8 cellular contexts compared by ENCODE assay signal in the genomic region with DNA sequence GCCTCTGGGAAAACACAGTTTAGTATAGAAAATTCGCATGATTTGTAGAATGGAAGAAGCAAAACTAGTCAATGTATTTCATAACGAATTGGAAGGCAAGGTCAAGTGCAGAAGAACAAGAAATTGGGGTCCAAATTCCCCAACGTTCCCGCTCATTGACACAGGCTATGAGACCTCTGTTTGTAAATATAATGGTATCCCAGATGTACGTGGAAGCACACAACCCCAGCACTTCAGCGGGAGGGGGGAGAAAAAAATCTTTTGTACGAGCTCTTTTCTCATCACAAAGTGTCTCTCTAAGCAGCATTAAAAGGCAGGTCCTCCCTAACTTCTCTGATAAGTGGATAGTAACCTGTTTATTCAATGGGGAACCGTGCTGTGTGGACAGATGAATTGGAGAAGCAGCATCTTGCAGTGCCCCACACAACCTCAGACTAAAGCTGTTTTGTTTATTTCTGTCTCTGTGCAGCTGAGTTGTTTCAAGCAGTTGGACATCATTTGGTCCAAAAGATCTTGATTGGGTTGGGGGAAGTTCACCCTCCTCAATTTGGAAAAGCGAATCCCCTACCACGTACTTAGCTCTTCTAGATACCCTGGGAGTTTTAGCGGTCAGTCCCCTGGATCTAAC. TPM values are rescaled to one million over a fixed set of nuclear protein-coding genes. Genes with fewer than 3 reads are reported as not detected.
A peak's percentile ranks its signal among the peaks of the same experiment; 100 is the strongest.
DNase-seq lines count a peak whose midpoint lies in the region; ATAC-seq, FAIRE-seq and TF ChIP-seq lines count a peak whose summit lies in the region.

No MANE protein-coding gene starts in this region.

- POLR2A ChIA-PET in PC-9 (lab: Charles Lee; ENCODE audit: unreplicated experiment) = interaction anchor here (0.6 to 0.7 kb wide), 2 partner anchors 192 to 340 kb away, joined by 3 to 14 read pairs; no protein-coding TSS in a partner anchor

- peak overlapping the region; percentile 89 for H2AFZ ChIP-seq in PC-9

- peaks cover 36% of the 10 kb centered on the region for H3K4me1 Mint-ChIP-seq in progenitor cell of endocrine pancreas (ENCODE audit: low read depth)

- H3K27me3 ChIP-seq in PC-9 (ENCODE audit: insufficient read depth, low read depth) = no peaks in the 10 kb centered on the region

- H3K9me3 Mint-ChIP-seq in progenitor cell of endocrine pancreas (ENCODE audit: low read depth) = no peaks in the 10 kb centered on the region

- peaks cover 12% of the 10 kb centered on the region; the same call in 1 of the 2 replicates for H3K79me2 ChIP-seq in PC-9 (ENCODE audit: low read depth)

- H4K20me1 ChIP-seq in PC-9 (ENCODE audit: insufficient read depth) = no peaks in the 10 kb centered on the region

- H3K4me3 Mint-ChIP-seq in progenitor cell of endocrine pancreas (ENCODE audit: low read depth) = peak overlapping the region; percentile 88

- ATAC-seq in HG02588 (IDR thresholded peaks at IDR 0.05; ENCODE audit: unreplicated experiment) (no peak), GM18502 (IDR thresholded peaks at IDR 0.05; ENCODE audit: poor library complexity, unreplicated experiment) (no peak)

- no peaks in the 10 kb centered on the region for H3K36me3 ChIP-seq in PC-9 (ENCODE audit: low read depth)

- H3K4me3 ChIP-seq in GM12865 (ENCODE audit: low read depth, low read length) = peak overlapping the region; percentile 70
- peak overlapping the region; percentile 84 for H3K4me3 ChIP-seq in PC-9
- peak overlapping the region; percentile 73 for H3K4me3 ChIP-seq in epithelial cell of proximal tubule (ENCODE audit: low read depth, low read length)

- BruUV-seq in PC-9 (replicated peaks; lab: Mats Ljungman, UMichigan) = no TSS peak

- peak overlapping the region; percentile 98 for H3K27ac Mint-ChIP-seq in progenitor cell of endocrine pancreas

- intact Hi-C loops in PC-9 (cut with micrococcal nuclease; ENCODE audit: unreplicated experiment) = loop anchor here (5.0 to 10.0 kb wide), 3 partner anchors 124 to 374 kb away; a partner anchor contains a TSS

- peaks cover 26% of the 10 kb centered on the region for H3K4me1 ChIP-seq in PC-9 (replicated peaks; ENCODE audit: insufficient read depth)

- no peaks in the 10 kb centered on the region for H3K27me3 Mint-ChIP-seq in progenitor cell of endocrine pancreas

- H3K36me3 Mint-ChIP-seq in progenitor cell of endocrine pancreas (ENCODE audit: insufficient read depth) = no peaks in the 10 kb centered on the region

- H3K9me3 ChIP-seq in PC-9 (ENCODE audit: insufficient read depth, low read depth) = no peaks in the 10 kb centered on the region

- DNase-seq in GM12865 (ENCODE audit: low read depth) (no peak), PC-9 (peak in 1 of 2 experiments; percentile 15), epithelial cell of proximal tubule (ENCODE audit: low read depth) (no peak), progenitor cell of endocrine pancreas (ENCODE audit: low spot score, unreplicated experiment) (no peak), ureter (ENCODE audit: low spot score) (no peak), GM12891 (ENCODE audit: insufficient read length, low spot score) (no peak)

- CTCF ChIA-PET in PC-9 (lab: Charles Lee) = interaction anchor here (0.6 to 1.2 kb wide), 4 partner anchors 51 to 230 kb away, joined by 3 to 6 read pairs (median 3); a partner anchor contains a TSS

- H3F3A ChIP-seq in PC-9 (ENCODE audit: insufficient read depth, low read depth) = peaks cover 37% of the 10 kb centered on the region

- TF ChIP-seq CTCF in GM12865 (IDR thresholded peaks at IDR 0.05; ENCODE audit: insufficient read depth, low read depth, low read length, missing control alignments) (no peak), PC-9 (conservative IDR thresholded peaks at IDR 0.05) (no peak), epithelial cell of proximal tubule (conservative IDR thresholded peaks at IDR 0.05; ENCODE audit: low read depth, low read length) (no peak), progenitor cell of endocrine pancreas (IDR thresholded peaks at IDR 0.05; ENCODE audit: unreplicated experiment) (no peak)

- no peak overlapping the region for H3K27ac ChIP-seq in PC-9

- H3K4me2 ChIP-seq in PC-9 = peak overlapping the region; percentile 79

- no peaks in the 10 kb centered on the region for H3K9me2 ChIP-seq in PC-9 (ENCODE audit: insufficient read depth)

- FAIRE-seq in GM12891 (lab: Jason Lieb, UNC) = no peak

- no peak for TF ChIP-seq POLR2A in GM12891 (IDR thresholded peaks at IDR 0.05; ENCODE audit: low read depth, low read length)

TF ChIP-seq in GM12891, 5 proteins besides CTCF, POLR2A, EP300 and RAD21:
- TF ChIP-seq PAX5 (IDR thresholded peaks at IDR 0.05; ENCODE audit: insufficient read depth, low read length, severe bottlenecking) = no peak
- TF ChIP-seq POU2F2 (IDR thresholded peaks at IDR 0.05; ENCODE audit: low read depth, low read length) = no peak
- TF ChIP-seq TAF1 (IDR thresholded peaks at IDR 0.05; ENCODE audit: low read depth, low read length) = no peak
- no peak for TF ChIP-seq POLR2AphosphoS5 (IDR thresholded peaks at IDR 0.05; ENCODE audit: low read depth, low read length)
- TF ChIP-seq SPI1 (IDR thresholded peaks at IDR 0.05; ENCODE audit: low read depth, low read length) = no peak
TF ChIP-seq in GM12891: peak in this region for 0.

RNA-seq across cellular contexts. Expression of a gene that starts 1.1 kb away (rescaled TPM):
- total RNA-seq in PC-9 (2021) (17.5 and 25.7 TPM in 2 replicates), epithelial cell of proximal tubule (11.7 and 15.0 TPM in 2 replicates), progenitor cell of endocrine pancreas (33.6 and 37.6 TPM in 2 replicates), ureter (20.9 TPM)
- polyA plus RNA-seq in GM12891 (2012; ENCODE audit: low read depth, missing spikeins) = 3.8 TPM
